8 cellular contexts compared by ENCODE assay signal in genomic region chrX:47936224-47936939, GRCh38.
A peak's percentile ranks its signal among the peaks of the same experiment; 100 is the strongest.
DNase-seq lines count a peak whose midpoint lies in the region; ATAC-seq and TF ChIP-seq lines count a peak whose summit lies in the region.

No MANE protein-coding gene starts in this region.

- no peak for TF ChIP-seq RAD21 in SK-N-SH (IDR thresholded peaks at IDR 0.05; ENCODE audit: low read length)

- H3K9me2 ChIP-seq in SK-N-SH: no peaks in the 10 kb centered on the region

- H3K27ac ChIP-seq in SK-N-SH (ENCODE audit: low read depth in 2 of 2, low read length in 1 of 2): no peak overlapping the region

- H3K4me2 ChIP-seq in SK-N-SH: no peak overlapping the region

- H3K27me3 Mint-ChIP-seq in central memory CD8-positive, alpha-beta T cell: no peaks in the 10 kb centered on the region

- CTCF ChIA-PET in SK-N-SH (lab: Yijun Ruan, JAX): no interaction called here

- H3F3A ChIP-seq in SK-N-SH (replicated peaks; ENCODE audit: insufficient read depth): no peaks in the 10 kb centered on the region

- peak overlapping the region; percentile 25 for H3K4me3 Mint-ChIP-seq in central memory CD8-positive, alpha-beta T cell

- H3K79me2 ChIP-seq in SK-N-SH (ENCODE audit: insufficient read depth): no peaks in the 10 kb centered on the region

- H3K9me3 Mint-ChIP-seq in central memory CD8-positive, alpha-beta T cell: no peaks in the 10 kb centered on the region

- 61% methylated on average over 15 of the region's 15 CpGs for WGBS in SK-N-SH (ENCODE audit: low lambda C conversion rate)

- H3K27me3 ChIP-seq in SK-N-SH (ENCODE audit: insufficient read depth): no peaks in the 10 kb centered on the region; the same call in 1 of the 2 replicates

- no peaks in the 10 kb centered on the region for H3K36me3 Mint-ChIP-seq in central memory CD8-positive, alpha-beta T cell (ENCODE audit: insufficient read depth)

- no peak overlapping the region for H3K4me3 ChIP-seq in SK-N-SH (ENCODE audit: low read depth in 2 of 2, low read length in 1 of 2)

- TF ChIP-seq EP300 in SK-N-SH (IDR thresholded peaks at IDR 0.05; ENCODE audit: borderline replicate concordance in 1 of 2, low read depth in 1 of 2, low read length in 1 of 2): no peak

- H3K36me3 ChIP-seq in SK-N-SH (replicated peaks in 1 of 2; ENCODE audit: control insufficient read depth in 1 of 2, insufficient read depth in 2 of 2, low read length in 1 of 2): no peaks in the 10 kb centered on the region

- H3K27ac Mint-ChIP-seq in central memory CD8-positive, alpha-beta T cell (ENCODE audit: low read depth): no peak overlapping the region

- POLR2A ChIA-PET in SK-N-SH (lab: Yijun Ruan, JAX): no interaction called here

- no peak for ATAC-seq in central memory CD8-positive, alpha-beta T cell (replicated peaks; ENCODE audit: extremely low read depth, poor library complexity, severe bottlenecking)
- no peak for ATAC-seq in GM21526 (IDR thresholded peaks at IDR 0.05; ENCODE audit: low FRiP score, unreplicated experiment)

- H3K4me1 ChIP-seq in SK-N-SH (ENCODE audit: control insufficient read depth in 1 of 2, insufficient read depth in 2 of 2, low read depth in 1 of 2, low read length in 1 of 2): no peaks in the 10 kb centered on the region

- no peaks in the 10 kb centered on the region for H3K4me1 Mint-ChIP-seq in central memory CD8-positive, alpha-beta T cell

- no peak overlapping the region for H3K9ac ChIP-seq in SK-N-SH

- H2AFZ ChIP-seq in SK-N-SH (ENCODE audit: low read depth): no peak overlapping the region

- no peak for TF ChIP-seq CTCF in SK-N-SH (IDR thresholded peaks at IDR 0.05)

- DNase-seq in activated CD4-positive, alpha-beta T cell treated with anti-CD3 and anti-CD28 coated beads for 48 hours: peak; percentile 17
- DNase-seq in activated CD4-positive, alpha-beta T cell treated with anti-CD3 and anti-CD28 coated beads, Interleukin-2, amount 50 U/mL, for 4 hours: no peak
- peak; percentile 81 for DNase-seq in NCI-H2227 treated with DMSO at 0.1 percent for 48 hours (lab: John Stamatoyannopoulos, UW)
- no peak for DNase-seq in central memory CD8-positive, alpha-beta T cell (ENCODE audit: low spot score in 2 of 2)
- peak; percentile 8 for DNase-seq in stimulated activated CD4-positive, alpha-beta T cell treated with anti-CD3 and anti-CD28 coated beads, Interleukin-4, amount 100 ng/mL, for 1 hour
- DNase-seq in stimulated activated naive CD4-positive, alpha-beta T cell treated with Interleukin-2 at 50 U/mL for 16 hours (lab: John Stamatoyannopoulos, UW): no peak
- no peak for DNase-seq in SK-N-SH

- H4K20me1 ChIP-seq in SK-N-SH (ENCODE audit: insufficient read depth): no peaks in the 10 kb centered on the region

- no peaks in the 10 kb centered on the region for H3K9me3 ChIP-seq in SK-N-SH

TF ChIP-seq in SK-N-SH, 30 proteins besides CTCF, POLR2A, EP300 and RAD21:
- TF ChIP-seq RXRA (IDR thresholded peaks at IDR 0.05; ENCODE audit: borderline replicate concordance, low read depth) (no peak), POLR2AphosphoS5 (IDR thresholded peaks at IDR 0.05; ENCODE audit: low read depth, low read length) (no peak), FOXJ3 (CRISPR knock-in tag; IDR thresholded peaks at IDR 0.05) (no peak), ELF1 (IDR thresholded peaks at IDR 0.05) (no peak), MAX (IDR thresholded peaks at IDR 0.05; ENCODE audit: low read depth) (no peak), JUND (IDR thresholded peaks at IDR 0.05) (no peak), EZH2phosphoT487 (IDR thresholded peaks at IDR 0.05; ENCODE audit: borderline replicate concordance, low read depth) (no peak)
TF ChIP-seq in SK-N-SH: peak in this region for 0.

Comparison
In these comparisons a context has a peak if more than half of its experiments do, and no peak if none do; other contexts are left out.
1. DNase-seq: peak in activated CD4-positive, alpha-beta T cell treated with anti-CD3 and anti-CD28 coated beads for 48 hours (single experiment), NCI-H2227 treated with DMSO at 0.1 percent for 48 hours (single experiment) and stimulated activated CD4-positive, alpha-beta T cell treated with anti-CD3 and anti-CD28 coated beads, Interleukin-4, amount 100 ng/mL, for 1 hour (single experiment); none in activated CD4-positive, alpha-beta T cell treated with anti-CD3 and anti-CD28 coated beads, Interleukin-2, amount 50 U/mL, for 4 hours (0 of 2), central memory CD8-positive, alpha-beta T cell (0 of 2), stimulated activated naive CD4-positive, alpha-beta T cell treated with Interleukin-2 at 50 U/mL for 16 hours (single experiment) and SK-N-SH (single experiment).